Comparison of ENCODE assay signal across 1 cellular context in the genomic region with DNA sequence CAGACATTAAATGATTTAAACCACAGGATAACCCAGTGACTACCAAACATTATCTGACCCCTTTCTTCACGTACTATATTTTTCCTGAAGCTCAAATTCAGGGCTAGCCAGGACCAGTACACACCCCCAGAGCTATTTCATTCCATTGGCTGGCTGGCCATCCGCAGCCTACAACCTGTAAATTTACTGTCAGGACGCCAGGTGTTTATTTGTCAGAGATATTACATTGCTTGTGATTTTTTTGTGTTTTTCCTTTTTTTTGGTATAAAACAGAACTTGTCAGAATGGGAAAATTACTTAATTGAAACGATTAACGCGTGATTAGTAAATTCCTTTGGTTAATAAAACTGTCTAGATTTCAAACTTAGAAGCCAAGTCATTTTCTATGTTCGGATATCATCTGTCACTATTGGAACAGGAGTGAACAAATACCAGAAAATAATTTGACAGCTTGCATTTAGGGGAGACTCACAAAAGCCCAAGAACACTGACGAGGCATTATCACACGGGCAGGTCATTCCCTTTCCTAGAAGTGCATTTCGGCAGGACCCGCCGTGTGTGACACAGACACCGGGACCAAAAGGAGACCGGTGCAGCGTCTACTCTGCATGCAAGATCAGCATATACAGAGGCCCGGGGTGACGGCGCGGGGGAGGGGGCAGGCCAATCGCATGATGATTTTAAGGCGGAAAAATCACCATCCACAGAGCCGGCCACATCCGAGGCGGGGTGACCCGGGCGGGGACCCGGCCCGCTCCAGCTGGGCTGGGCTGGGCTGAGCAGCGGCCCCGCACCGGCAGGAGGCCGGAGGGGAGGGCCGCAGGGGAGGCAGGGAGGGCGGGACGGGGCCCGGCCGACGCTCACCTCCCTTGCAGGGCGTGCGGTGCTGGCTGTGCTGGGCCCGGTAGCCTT.
A peak's percentile ranks its signal among the peaks of the same experiment; 100 is the strongest.
TF ChIP-seq lines count a peak whose summit lies in the region.

No MANE protein-coding gene starts in this region.

TF ChIP-seq in liver, 16 proteins besides CTCF, POLR2A, EP300 and RAD21 (continued from another document):
- TF ChIP-seq, protein P1, sequence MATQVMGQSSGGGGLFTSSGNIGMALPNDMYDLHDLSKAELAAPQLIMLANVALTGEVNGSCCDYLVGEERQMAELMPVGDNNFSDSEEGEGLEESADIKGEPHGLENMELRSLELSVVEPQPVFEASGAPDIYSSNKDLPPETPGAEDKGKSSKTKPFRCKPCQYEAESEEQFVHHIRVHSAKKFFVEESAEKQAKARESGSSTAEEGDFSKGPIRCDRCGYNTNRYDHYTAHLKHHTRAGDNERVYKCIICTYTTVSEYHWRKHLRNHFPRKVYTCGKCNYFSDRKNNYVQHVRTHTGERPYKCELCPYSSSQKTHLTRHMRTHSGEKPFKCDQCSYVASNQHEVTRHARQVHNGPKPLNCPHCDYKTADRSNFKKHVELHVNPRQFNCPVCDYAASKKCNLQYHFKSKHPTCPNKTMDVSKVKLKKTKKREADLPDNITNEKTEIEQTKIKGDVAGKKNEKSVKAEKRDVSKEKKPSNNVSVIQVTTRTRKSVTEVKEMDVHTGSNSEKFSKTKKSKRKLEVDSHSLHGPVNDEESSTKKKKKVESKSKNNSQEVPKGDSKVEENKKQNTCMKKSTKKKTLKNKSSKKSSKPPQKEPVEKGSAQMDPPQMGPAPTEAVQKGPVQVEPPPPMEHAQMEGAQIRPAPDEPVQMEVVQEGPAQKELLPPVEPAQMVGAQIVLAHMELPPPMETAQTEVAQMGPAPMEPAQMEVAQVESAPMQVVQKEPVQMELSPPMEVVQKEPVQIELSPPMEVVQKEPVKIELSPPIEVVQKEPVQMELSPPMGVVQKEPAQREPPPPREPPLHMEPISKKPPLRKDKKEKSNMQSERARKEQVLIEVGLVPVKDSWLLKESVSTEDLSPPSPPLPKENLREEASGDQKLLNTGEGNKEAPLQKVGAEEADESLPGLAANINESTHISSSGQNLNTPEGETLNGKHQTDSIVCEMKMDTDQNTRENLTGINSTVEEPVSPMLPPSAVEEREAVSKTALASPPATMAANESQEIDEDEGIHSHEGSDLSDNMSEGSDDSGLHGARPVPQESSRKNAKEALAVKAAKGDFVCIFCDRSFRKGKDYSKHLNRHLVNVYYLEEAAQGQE (IDR thresholded peaks at IDR 0.05): peak; percentile 5
- TF ChIP-seq, protein P2, sequence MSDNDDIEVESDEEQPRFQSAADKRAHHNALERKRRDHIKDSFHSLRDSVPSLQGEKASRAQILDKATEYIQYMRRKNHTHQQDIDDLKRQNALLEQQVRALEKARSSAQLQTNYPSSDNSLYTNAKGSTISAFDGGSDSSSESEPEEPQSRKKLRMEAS (IDR thresholded peaks at IDR 0.05): no peak
- TF ChIP-seq SP1 (IDR thresholded peaks at IDR 0.05) (no peak), HNF4A (conservative IDR thresholded peaks at IDR 0.05) (no peak), HNF4G (IDR thresholded peaks at IDR 0.05) (no peak), YY1 (IDR thresholded peaks at IDR 0.05) (no peak), TAF1 (conservative IDR thresholded peaks at IDR 0.05) (peak; percentile 26), FOXA1 (IDR thresholded peaks at IDR 0.05) (no peak)
- TF ChIP-seq, protein P3, sequence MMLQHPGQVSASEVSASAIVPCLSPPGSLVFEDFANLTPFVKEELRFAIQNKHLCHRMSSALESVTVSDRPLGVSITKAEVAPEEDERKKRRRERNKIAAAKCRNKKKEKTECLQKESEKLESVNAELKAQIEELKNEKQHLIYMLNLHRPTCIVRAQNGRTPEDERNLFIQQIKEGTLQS (IDR thresholded peaks at IDR 0.05): peak; percentile 4
